In the genomic region with DNA sequence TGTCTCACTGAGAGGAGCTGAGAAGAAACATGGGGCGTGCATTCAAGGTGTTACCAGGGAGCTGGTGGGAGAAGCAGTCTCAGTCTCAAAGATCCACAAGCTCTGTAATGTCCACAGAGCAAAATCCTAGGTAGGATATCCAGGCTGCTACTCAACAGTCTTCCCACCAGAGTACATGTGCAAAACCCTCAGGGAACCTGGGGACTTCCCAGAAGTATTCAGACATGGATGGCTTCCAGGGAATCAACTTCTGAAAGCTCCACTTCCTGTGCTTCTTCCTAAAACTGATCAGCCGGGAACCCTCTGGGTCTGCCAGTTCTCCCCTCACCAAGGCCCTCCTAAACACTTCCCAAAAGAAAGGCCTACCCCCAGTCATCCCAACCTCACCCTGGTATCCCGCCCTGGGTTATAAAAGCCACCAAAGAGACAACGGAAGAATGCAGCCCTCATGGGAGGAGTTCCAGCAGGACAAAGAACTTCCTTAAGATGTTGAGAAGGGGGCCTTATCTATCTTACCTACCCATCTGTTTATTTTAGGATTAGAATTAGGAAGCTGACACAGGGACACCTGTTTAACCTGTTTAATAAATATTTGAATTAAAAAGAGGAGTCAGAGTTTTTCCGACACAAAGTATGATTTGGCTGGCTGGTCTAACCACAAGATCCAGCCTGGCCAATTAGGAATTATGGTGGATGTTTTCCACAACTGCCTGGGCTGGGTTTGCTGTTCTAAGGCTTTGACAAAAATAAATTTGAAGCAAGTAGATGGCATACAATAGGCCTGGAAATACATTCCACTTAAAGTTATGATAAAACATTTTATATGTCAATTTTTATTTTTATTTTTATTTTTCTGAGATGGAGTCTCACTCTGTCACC, we compare ENCODE assay signal across 9 cellular contexts. TPM values are rescaled to one million over a fixed set of nuclear protein-coding genes. Genes with fewer than 3 reads are reported as not detected.
A peak's percentile ranks its signal among the peaks of the same experiment; 100 is the strongest.
DNase-seq lines count a peak whose midpoint lies in the region; ATAC-seq, FAIRE-seq and TF ChIP-seq lines count a peak whose summit lies in the region.
"Had no signal": no experiment of that assay in that cellular context is flagged by ENCODE, and none has a peak within 500 bp of the region (broad histone marks: within the 10 kb centered on the region; RNA-seq: fewer than 3 reads in every experiment).

No MANE protein-coding gene starts in this region.

- TF ChIP-seq POLR2A in esophagus squamous epithelium (IDR thresholded peaks at IDR 0.05) (no peak), prostate gland (IDR thresholded peaks at IDR 0.05) (no peak)

- intact Hi-C loops in esophagus squamous epithelium (cut with DNase I): no loop called here
- intact Hi-C loops in prostate gland (cut with DNase I): no loop called here

- H3K27ac ChIP-seq in SJCRH30 (peak overlapping the region; percentile 55), esophagus squamous epithelium (peak overlapping the region; percentile 46 to 93 (median 78)), prostate gland (peak overlapping the region; percentile 51 to 82)

- H3K4me1 ChIP-seq in SJCRH30 (peaks cover 53% of the 10 kb centered on the region), esophagus squamous epithelium (peaks cover 68 to 100% (median 80%) of the 10 kb centered on the region in 3 donors), prostate gland (replicated peaks) (peaks cover 36% of the 10 kb centered on the region)

- no peak overlapping the region for H3K4me3 ChIP-seq in SJCRH30
- H3K4me3 ChIP-seq in esophagus squamous epithelium: no peak overlapping the region
- H3K4me3 ChIP-seq in prostate gland: no peak overlapping the region

- ATAC-seq in HG03378 (IDR thresholded peaks at IDR 0.05; ENCODE audit: unreplicated experiment): no peak

- peak; percentile 78 for DNase-seq in DMS53 (lab: John Stamatoyannopoulos, UW)
- peak; percentile 44 to 59 for DNase-seq in SJCRH30
- no peak for DNase-seq in esophagus squamous epithelium (lab: John Stamatoyannopoulos, UW)
- DNase-seq in prostate gland (ENCODE audit: low spot score): no peak
- no peak for DNase-seq in ecto neural progenitor cell (ENCODE audit: low spot score)
- DNase-seq in activated CD4-positive, alpha-beta T cell treated with anti-CD3 and anti-CD28 coated beads for 48 hours: no peak
- DNase-seq in HTR-8/SVneo (ENCODE audit: insufficient read length, low spot score): no peak
- DNase-seq: NCI-H1930 had no signal

- H3K9me3 ChIP-seq in SJCRH30 (replicated peaks) (no peaks in the 10 kb centered on the region), esophagus squamous epithelium (no peaks in the 10 kb centered on the region), prostate gland (no peaks in the 10 kb centered on the region)

- TF ChIP-seq CTCF in esophagus squamous epithelium (IDR thresholded peaks at IDR 0.05) (no peak), prostate gland (IDR thresholded peaks at IDR 0.05) (no peak)

- no peaks in the 10 kb centered on the region for H3K27me3 ChIP-seq in SJCRH30
- no peaks in the 10 kb centered on the region for H3K27me3 ChIP-seq in esophagus squamous epithelium
- no peaks in the 10 kb centered on the region for H3K27me3 ChIP-seq in prostate gland (replicated peaks; ENCODE audit: insufficient read depth)

- no peaks in the 10 kb centered on the region for H3K36me3 ChIP-seq in SJCRH30
- H3K36me3 ChIP-seq in esophagus squamous epithelium: no peaks in the 10 kb centered on the region
- no peaks in the 10 kb centered on the region for H3K36me3 ChIP-seq in prostate gland

- no peak for FAIRE-seq in HTR-8/SVneo (lab: Jason Lieb, UNC)

- 53 to 67% methylated on average over 1 to 2 of the region's 5 CpGs for WGBS in esophagus squamous epithelium, 2 donors
- 31% methylated on average over 5 of the region's 5 CpGs for WGBS in prostate gland

RNA-seq across cellular contexts. Expression of a gene that starts 37.0 kb away (rescaled TPM):
- total RNA-seq in SJCRH30 (2014; rRNA removed; shearing (Covaris generic)): 11.6 and 14.4 TPM in 2 replicates
- 10 to 100 TPM in 3 of 4 donors, 1 to 10 TPM in 1; 7.4 to 27.3 (median 18.4) TPM for total RNA-seq in esophagus squamous epithelium
- total RNA-seq in prostate gland: 10 to 100 TPM; 33.0 to 44.9 TPM

Comparison
In these comparisons a context has a peak if more than half of its experiments do, and no peak if none do; other contexts are left out.
1. DNase-seq: peak in DMS53 (single experiment) and SJCRH30 (2 of 2); none in esophagus squamous epithelium (single experiment), prostate gland (single experiment), ecto neural progenitor cell (single experiment), activated CD4-positive, alpha-beta T cell treated with anti-CD3 and anti-CD28 coated beads for 48 hours (single experiment) and HTR-8/SVneo (single experiment).
2. Peak in every context shown above with its lines, with median percentiles within 50 percentile points of each other: H3K27ac ChIP-seq.